Comparison of ENCODE assay signal across 8 cellular contexts in genomic region chr3:24237971-24238767, GRCh38.
A peak's percentile ranks its signal among the peaks of the same experiment; 100 is the strongest.
DNase-seq lines count a peak whose midpoint lies in the region; ATAC-seq and TF ChIP-seq lines count a peak whose summit lies in the region.

No MANE protein-coding gene starts in this region.

- peak; percentile 4 to 24 for DNase-seq in activated CD4-positive, alpha-beta T cell treated with anti-CD3 and anti-CD28 coated beads for 4 hours
- DNase-seq in activated CD4-positive, alpha-beta T cell treated with anti-CD3 and anti-CD28 coated beads for 1 hour = no peak
- DNase-seq in HPDE6-E6E7 (ENCODE audit: extremely low spot score) (peak; percentile 14), body of pancreas (peak; percentile 37 to 66 (median 54)), iPS-NIHi11 (ENCODE audit: low spot score) (peak; percentile 75)

- ATAC-seq in GM21526 (IDR thresholded peaks at IDR 0.05; ENCODE audit: low FRiP score, unreplicated experiment) (peak; percentile 70), body of pancreas (peak; percentile 64)

- H3K4me1 ChIP-seq in OCI-LY1 (ENCODE audit: insufficient read depth, low read length, severe bottlenecking) = no peaks in the 10 kb centered on the region
- H3K4me1 ChIP-seq in body of pancreas = peaks cover 25% of the 10 kb centered on the region
- peaks cover 31 to 54% (median 40%) of the 10 kb centered on the region in 3 donors for H3K4me1 ChIP-seq in skeletal muscle tissue (ENCODE audit: control insufficient read depth in 3 of 3, insufficient read depth in 3 of 3, low read length in 3 of 3)

- no peak overlapping the region for H2AFZ ChIP-seq in OCI-LY1 (ENCODE audit: low read length)

- intact Hi-C loops in body of pancreas (cut with DNase I) = no loop called here

- H3F3A ChIP-seq in OCI-LY1 (ENCODE audit: insufficient read depth, low read length) = no peaks in the 10 kb centered on the region

- H3K27ac ChIP-seq in OCI-LY1 (ENCODE audit: low read depth, low read length, poor library complexity, severe bottlenecking) (no peak overlapping the region), body of pancreas (no peak overlapping the region), skeletal muscle tissue (ENCODE audit: low read depth, low read length) (peak overlapping the region; percentile 27)

- H3K9ac ChIP-seq in OCI-LY1 (ENCODE audit: low read length) = no peak overlapping the region
- no peak overlapping the region for H3K9ac ChIP-seq in skeletal muscle tissue (ENCODE audit: low read depth in 1 of 3, low read length in 3 of 3)

- H3K9me3 ChIP-seq in OCI-LY1 (ENCODE audit: low read length) (no peaks in the 10 kb centered on the region), body of pancreas (no peaks in the 10 kb centered on the region), skeletal muscle tissue (ENCODE audit: control insufficient read depth in 3 of 3, low read length in 3 of 3) (no peaks in the 10 kb centered on the region)

- no peaks in the 10 kb centered on the region for H3K9me2 ChIP-seq in OCI-LY1 (ENCODE audit: low read depth, low read length)

- no peaks in the 10 kb centered on the region; the same call in none of the 2 replicates for H3K27me3 ChIP-seq in OCI-LY1 (ENCODE audit: insufficient read depth, low read length)
- H3K27me3 ChIP-seq in body of pancreas = no peaks in the 10 kb centered on the region
- H3K27me3 ChIP-seq in skeletal muscle tissue (ENCODE audit: control insufficient read depth in 3 of 3, insufficient read depth in 3 of 3, low read length in 3 of 3) = no peaks in the 10 kb centered on the region

- no peaks in the 10 kb centered on the region for H3K79me2 ChIP-seq in OCI-LY1 (ENCODE audit: insufficient read depth, low read length)

- H4K20me1 ChIP-seq in OCI-LY1 (ENCODE audit: insufficient read depth, low read length) = no peaks in the 10 kb centered on the region

- TF ChIP-seq CTCF in OCI-LY1 (IDR thresholded peaks at IDR 0.05; ENCODE audit: low read length) = peak; percentile 80
- peak; percentile 25 to 79 (median 66) for TF ChIP-seq CTCF in body of pancreas (IDR thresholded peaks at IDR 0.05)

- no peaks in the 10 kb centered on the region for H3K36me3 ChIP-seq in OCI-LY1 (ENCODE audit: insufficient read depth, low read length)
- no peaks in the 10 kb centered on the region for H3K36me3 ChIP-seq in body of pancreas (replicated peaks in 1 of 2; ENCODE audit: insufficient read depth in 1 of 2, low read depth in 2 of 2)
- no peaks in the 10 kb centered on the region for H3K36me3 ChIP-seq in skeletal muscle tissue (ENCODE audit: control insufficient read depth in 3 of 3, insufficient read depth in 3 of 3, low read length in 3 of 3)

- H3K4me3 ChIP-seq in OCI-LY1 (ENCODE audit: low read depth, low read length, poor library complexity, severe bottlenecking) (no peak overlapping the region), body of pancreas (no peak overlapping the region), skeletal muscle tissue (ENCODE audit: low read length in 3 of 3) (no peak overlapping the region)

- no peak for TF ChIP-seq POLR2A in body of pancreas (IDR thresholded peaks at IDR 0.05)

- 22 to 29% methylated on average over 4 of the region's 4 CpGs for WGBS in body of pancreas, 2 donors

- H3K4me2 ChIP-seq in OCI-LY1 (ENCODE audit: low read length) = no peak overlapping the region
